In genomic region chrY:3002685-3003509, GRCh38 we compare ENCODE assay signal across 10 cellular contexts.
DNase-seq lines count a peak whose midpoint lies in the region; TF ChIP-seq lines count a peak whose summit lies in the region.
"Had no signal": no experiment of that assay in that cellular context is flagged by ENCODE, and none has a peak within 500 bp of the region (broad histone marks: within the 10 kb centered on the region; RNA-seq: fewer than 3 reads in every experiment).

No MANE protein-coding gene starts in this region.

- no peak for TF ChIP-seq CTCF in OCI-LY1 (IDR thresholded peaks at IDR 0.05; ENCODE audit: low read length)
- no peak for TF ChIP-seq CTCF in epithelial cell of esophagus (IDR thresholded peaks at IDR 0.05; ENCODE audit: insufficient read depth, low read depth, low read length, missing control alignments)
- TF ChIP-seq CTCF in suprapubic skin (IDR thresholded peaks at IDR 0.05), result no peak
- TF ChIP-seq CTCF in GM13977 (IDR thresholded peaks at IDR 0.05; ENCODE audit: extremely low read depth, insufficient read depth, missing control alignments), result no peak

- no peak overlapping the region for H2AFZ ChIP-seq in OCI-LY1 (ENCODE audit: low read length)

- no peak for TF ChIP-seq POLR2A in suprapubic skin (IDR thresholded peaks at IDR 0.05)

- H3K9me3 ChIP-seq in OCI-LY1 (ENCODE audit: low read length) (no peaks in the 10 kb centered on the region), suprapubic skin (no peaks in the 10 kb centered on the region)
- H3K9me3 ChIP-seq: BLaER1 treated with 17β-estradiol and CSF1 and Interleukin-3, amounts not matched to agents 10 nM and 100 nM had no signal

- peak; percentile 7 for DNase-seq in activated CD4-positive, alpha-beta T cell treated with anti-CD3 and anti-CD28 coated beads for 1 hour
- DNase-seq in activated CD4-positive, alpha-beta T cell treated with anti-CD3 and anti-CD28 coated beads, Interleukin-2, amount 50 U/mL, for 4 hours, result no peak
- DNase-seq in epithelial cell of esophagus (ENCODE audit: low read depth) (peak; percentile 12), suprapubic skin (ENCODE audit: low spot score in 2 of 2) (no peak), LoVo (ENCODE audit: low spot score) (no peak), Kasumi-1 (lab: John Stamatoyannopoulos, UW) (no peak), GM13977 (ENCODE audit: low spot score) (no peak)
- DNase-seq: IMR-90 had no signal

- no CpG with 5 or more reads among the region's 15 CpGs for WGBS in suprapubic skin

- peaks cover 6% of the 10 kb centered on the region; the same call in 1 of the 2 replicates for H3K79me2 ChIP-seq in OCI-LY1 (ENCODE audit: insufficient read depth, low read length)

- H3K36me3 ChIP-seq in OCI-LY1 (ENCODE audit: insufficient read depth, low read length), result 0 out of 2 replicates have a peak, but pooled peaks cover 3% of the 10 kb centered on the region
- H3K36me3 ChIP-seq in suprapubic skin, result no peaks in the 10 kb centered on the region
- H3K36me3 ChIP-seq: BLaER1 treated with 17β-estradiol and CSF1 and Interleukin-3, amounts not matched to agents 10 nM and 100 nM had no signal

- peak overlapping the region; percentile 80 for H3K9ac ChIP-seq in OCI-LY1 (ENCODE audit: low read length)
- H3K9ac ChIP-seq: BLaER1 treated with 17β-estradiol and CSF1 and Interleukin-3, amounts not matched to agents 10 nM and 100 nM had no signal

- no peaks in the 10 kb centered on the region for H3F3A ChIP-seq in OCI-LY1 (ENCODE audit: insufficient read depth, low read length)

- no peak for TF ChIP-seq EP300 in suprapubic skin (IDR thresholded peaks at IDR 0.05)

- H3K27me3 ChIP-seq in OCI-LY1 (ENCODE audit: insufficient read depth, low read length) (no peaks in the 10 kb centered on the region), suprapubic skin (no peaks in the 10 kb centered on the region)
- H3K27me3 ChIP-seq: BLaER1 treated with 17β-estradiol and CSF1 and Interleukin-3, amounts not matched to agents 10 nM and 100 nM had no signal

- H3K4me3 ChIP-seq in OCI-LY1 (ENCODE audit: low read depth, low read length, poor library complexity, severe bottlenecking), result peak overlapping the region; percentile 82
- H3K4me3 ChIP-seq in epithelial cell of esophagus (ENCODE audit: low read length), result peak overlapping the region; percentile 50
- H3K4me3 ChIP-seq in suprapubic skin, result peak overlapping the region; percentile 53
- H3K4me3 ChIP-seq: BLaER1 treated with 17β-estradiol and CSF1 and Interleukin-3, amounts not matched to agents 10 nM and 100 nM had no signal

- H3K9me2 ChIP-seq in OCI-LY1 (ENCODE audit: low read depth, low read length), result no peaks in the 10 kb centered on the region

- peak overlapping the region; percentile 98 for H3K4me2 ChIP-seq in OCI-LY1 (ENCODE audit: low read length)
- H3K4me2 ChIP-seq: BLaER1 treated with 17β-estradiol and CSF1 and Interleukin-3, amounts not matched to agents 10 nM and 100 nM had no signal

- H3K4me1 ChIP-seq in OCI-LY1 (ENCODE audit: insufficient read depth, low read length, severe bottlenecking) (peaks cover 60% of the 10 kb centered on the region), suprapubic skin (peaks cover 29% of the 10 kb centered on the region)
- H3K4me1 ChIP-seq: BLaER1 treated with 17β-estradiol and CSF1 and Interleukin-3, amounts not matched to agents 10 nM and 100 nM had no signal

- H3K27ac ChIP-seq in OCI-LY1 (ENCODE audit: low read depth, low read length, poor library complexity, severe bottlenecking) (peak overlapping the region; percentile 88), suprapubic skin (peak overlapping the region; percentile 89)
- H3K27ac ChIP-seq: BLaER1 treated with 17β-estradiol and CSF1 and Interleukin-3, amounts not matched to agents 10 nM and 100 nM had no signal

- no peaks in the 10 kb centered on the region for H4K20me1 ChIP-seq in OCI-LY1 (ENCODE audit: insufficient read depth, low read length)
- H4K20me1 ChIP-seq: BLaER1 treated with 17β-estradiol and CSF1 and Interleukin-3, amounts not matched to agents 10 nM and 100 nM had no signal

- in situ Hi-C loops in GM13977 (cut with MboI; ENCODE audit: low pct_unique_long_range_greater_than_20kb, low sequenced_read_pairs, unreplicated experiment), result no loop called here

Comparison
In these comparisons a context has a peak if more than half of its experiments do, and no peak if none do; other contexts are left out.
1. DNase-seq: peak in activated CD4-positive, alpha-beta T cell treated with anti-CD3 and anti-CD28 coated beads for 1 hour (single experiment) and epithelial cell of esophagus (single experiment); none in activated CD4-positive, alpha-beta T cell treated with anti-CD3 and anti-CD28 coated beads, Interleukin-2, amount 50 U/mL, for 4 hours (0 of 2), suprapubic skin (0 of 2), LoVo (single experiment), Kasumi-1 (0 of 2) and GM13977 (single experiment).
2. Peak in every context shown above with its lines, with median percentiles within 50 percentile points of each other: H3K4me3 ChIP-seq.